ENCODE assay signal across 9 cellular contexts in genomic region chr1:11802616-11802972, GRCh38. TPM values are rescaled to one million over a fixed set of nuclear protein-coding genes. Genes with fewer than 3 reads are reported as not detected.
A peak's percentile ranks its signal among the peaks of the same experiment; 100 is the strongest.
DNase-seq lines count a peak whose midpoint lies in the region; ATAC-seq and TF ChIP-seq lines count a peak whose summit lies in the region.
"Had no signal": no experiment of that assay in that cellular context is flagged by ENCODE, and none has a peak within 500 bp of the region (broad histone marks: within the 10 kb centered on the region; RNA-seq: fewer than 3 reads in every experiment).

No MANE protein-coding gene starts in this region.

- no peaks in the 10 kb centered on the region for H3K27me3 Mint-ChIP-seq in activated naive CD4-positive, alpha-beta T cell treated with anti-CD3 and anti-CD28 coated beads for 36 hours (ENCODE audit: low read depth)
- H3K27me3 Mint-ChIP-seq in memory B cell, result no peaks in the 10 kb centered on the region

- peak overlapping the region; percentile 69 for H3K4me3 Mint-ChIP-seq in activated naive CD4-positive, alpha-beta T cell treated with anti-CD3 and anti-CD28 coated beads for 36 hours
- peak overlapping the region; percentile 90 for H3K4me3 Mint-ChIP-seq in memory B cell

- no peaks in the 10 kb centered on the region for H3K9me3 ChIP-seq in upper lobe of right lung

- peaks cover 39% of the 10 kb centered on the region for H3K36me3 ChIP-seq in upper lobe of right lung

- peaks cover 10% of the 10 kb centered on the region for H3K36me3 Mint-ChIP-seq in activated naive CD4-positive, alpha-beta T cell treated with anti-CD3 and anti-CD28 coated beads for 36 hours (ENCODE audit: low read depth)
- H3K36me3 Mint-ChIP-seq in activated naive CD4-positive, alpha-beta T cell treated with anti-CD3 and anti-CD28 coated beads, Interleukin-2, amount 50 U/mL, for 72 hours, result peaks cover 0 to 10% of the 10 kb centered on the region in 2 donors
- peaks cover 12% of the 10 kb centered on the region for H3K36me3 Mint-ChIP-seq in memory B cell

- CTCF ChIA-PET in activated naive CD4-positive, alpha-beta T cell treated with anti-CD3 and anti-CD28 coated beads for 36 hours (lab: Charles Lee), result interaction anchor here (0.6 kb wide), 1 partner anchor 72 kb away, joined by 3 read pairs; no protein-coding TSS in a partner anchor

- H3K4me1 ChIP-seq in upper lobe of right lung, result peaks cover 50% of the 10 kb centered on the region

- H3K9me3 Mint-ChIP-seq in activated naive CD4-positive, alpha-beta T cell treated with anti-CD3 and anti-CD28 coated beads for 36 hours, result no peaks in the 10 kb centered on the region
- no peaks in the 10 kb centered on the region for H3K9me3 Mint-ChIP-seq in activated naive CD4-positive, alpha-beta T cell treated with anti-CD3 and anti-CD28 coated beads, Interleukin-2, amount 50 U/mL, for 72 hours
- H3K9me3 Mint-ChIP-seq in memory B cell, result no peaks in the 10 kb centered on the region

- no peak overlapping the region for H3K27ac Mint-ChIP-seq in activated naive CD4-positive, alpha-beta T cell treated with anti-CD3 and anti-CD28 coated beads for 36 hours
- peak overlapping the region in 1 of 2 donors; percentile 90 for H3K27ac Mint-ChIP-seq in activated naive CD4-positive, alpha-beta T cell treated with anti-CD3 and anti-CD28 coated beads, Interleukin-2, amount 50 U/mL, for 72 hours
- peak overlapping the region; percentile 82 for H3K27ac Mint-ChIP-seq in memory B cell

- H3K4me3 ChIP-seq in upper lobe of right lung, result peak overlapping the region; percentile 94

- H3K27ac ChIP-seq in cingulate gyrus (ENCODE audit: low read depth, low read length) (peak overlapping the region; percentile 85), upper lobe of right lung (peak overlapping the region; percentile 69)

- ATAC-seq in activated naive CD4-positive, alpha-beta T cell treated with anti-CD3 and anti-CD28 coated beads, Interleukin-2, amount 50 U/mL, for 72 hours, result no peak
- ATAC-seq in memory B cell (ENCODE audit: low read depth) (no peak), upper lobe of right lung (no peak), GM21526 (IDR thresholded peaks at IDR 0.05; ENCODE audit: low FRiP score, unreplicated experiment) (no peak)

- no peak for DNase-seq in activated naive CD4-positive, alpha-beta T cell treated with anti-CD3 and anti-CD28 coated beads for 36 hours
- no peak for DNase-seq in activated naive CD4-positive, alpha-beta T cell treated with anti-CD3 and anti-CD28 coated beads, Interleukin-2, amount 50 U/mL, for 72 hours (ENCODE audit: low spot score in 2 of 2)
- DNase-seq in memory B cell (ENCODE audit: low spot score in 2 of 2) (no peak), upper lobe of right lung (peak; percentile 65), SHP77 treated with DMSO at 0.1 percent for 48 hours (lab: John Stamatoyannopoulos, UW) (no peak)
- no peak for DNase-seq in stimulated activated CD4-positive, alpha-beta T cell treated with anti-CD3 and anti-CD28 coated beads, Interleukin-15, amount 100 ng/mL, for 24 hours

- TF ChIP-seq CTCF in upper lobe of right lung (IDR thresholded peaks at IDR 0.05), result no peak

- H3K27me3 ChIP-seq in upper lobe of right lung, result no peaks in the 10 kb centered on the region

- intact Hi-C loops in activated naive CD4-positive, alpha-beta T cell treated with anti-CD3 and anti-CD28 coated beads for 36 hours (cut with micrococcal nuclease), result no loop called here
- intact Hi-C loops in upper lobe of right lung (cut with DNase I), result no loop called here

- peaks cover 46% of the 10 kb centered on the region for H3K4me1 Mint-ChIP-seq in activated naive CD4-positive, alpha-beta T cell treated with anti-CD3 and anti-CD28 coated beads for 36 hours (ENCODE audit: low read depth)
- peaks cover 39% of the 10 kb centered on the region for H3K4me1 Mint-ChIP-seq in memory B cell

RNA-seq across cellular contexts. Expression of gene MTHFR, which starts 3.2 kb away (rescaled TPM):
- total RNA-seq in activated naive CD4-positive, alpha-beta T cell treated with anti-CD3 and anti-CD28 coated beads for 36 hours, result 1 to 10 TPM; 7.1 to 7.9 TPM
- 10 to 100 TPM; 14.8 to 18.2 TPM for total RNA-seq in activated naive CD4-positive, alpha-beta T cell treated with anti-CD3 and anti-CD28 coated beads, Interleukin-2, amount 50 U/mL, for 72 hours
- total RNA-seq in upper lobe of right lung, result 45.4 TPM

RNA-seq across cellular contexts. Expression of gene CLCN6, which starts 3.4 kb away (rescaled TPM):
- 10 to 100 TPM; 11.3 to 11.6 TPM for total RNA-seq in activated naive CD4-positive, alpha-beta T cell treated with anti-CD3 and anti-CD28 coated beads for 36 hours
- 10 to 100 TPM; 14.8 to 16.6 TPM for total RNA-seq in activated naive CD4-positive, alpha-beta T cell treated with anti-CD3 and anti-CD28 coated beads, Interleukin-2, amount 50 U/mL, for 72 hours
- total RNA-seq in upper lobe of right lung, result 33.7 TPM

RNA-seq across cellular contexts. Expression of gene C1orf167, which starts 40.6 kb away (rescaled TPM):
- not detected for total RNA-seq in activated naive CD4-positive, alpha-beta T cell treated with anti-CD3 and anti-CD28 coated beads for 36 hours
- not detected for total RNA-seq in activated naive CD4-positive, alpha-beta T cell treated with anti-CD3 and anti-CD28 coated beads, Interleukin-2, amount 50 U/mL, for 72 hours
- total RNA-seq in upper lobe of right lung, result 4.7 TPM
- total RNA-seq: SK-MEL-5 had no signal

RNA-seq across cellular contexts. Expression of gene NPPA, which starts 45.0 kb away (rescaled TPM):
- not detected for total RNA-seq in activated naive CD4-positive, alpha-beta T cell treated with anti-CD3 and anti-CD28 coated beads for 36 hours
- not detected for total RNA-seq in activated naive CD4-positive, alpha-beta T cell treated with anti-CD3 and anti-CD28 coated beads, Interleukin-2, amount 50 U/mL, for 72 hours
- 8.4 TPM for total RNA-seq in upper lobe of right lung
- total RNA-seq: SK-MEL-5 had no signal

RNA-seq across cellular contexts. Expression of gene NPPB, which starts 56.2 kb away (rescaled TPM):
- not detected for total RNA-seq in activated naive CD4-positive, alpha-beta T cell treated with anti-CD3 and anti-CD28 coated beads for 36 hours
- total RNA-seq in activated naive CD4-positive, alpha-beta T cell treated with anti-CD3 and anti-CD28 coated beads, Interleukin-2, amount 50 U/mL, for 72 hours, result not detected
- total RNA-seq in upper lobe of right lung, result 0.81 TPM
- total RNA-seq: SK-MEL-5 had no signal
